ENCODE assay signal across 9 cellular contexts in genomic region chr18:33440384-33441043, GRCh38. TPM values are rescaled to one million over a fixed set of nuclear protein-coding genes. Genes with fewer than 3 reads are reported as not detected.
A peak's percentile ranks its signal among the peaks of the same experiment; 100 is the strongest.
DNase-seq lines count a peak whose midpoint lies in the region; ATAC-seq and TF ChIP-seq lines count a peak whose summit lies in the region.
"Had no signal": no experiment of that assay in that cellular context is flagged by ENCODE, and none has a peak within 500 bp of the region (broad histone marks: within the 10 kb centered on the region; RNA-seq: fewer than 3 reads in every experiment).

TSS of gene CCDC178 (minus strand) at chr18:33440721. CDS start at chr18:33412088, 28,633 bp downstream.

- TF ChIP-seq CTCF in body of pancreas (IDR thresholded peaks at IDR 0.05) (peak in 2 of 7 experiments; percentile 3 to 12), kidney epithelial cell (IDR thresholded peaks at IDR 0.05; ENCODE audit: insufficient read depth, low read length, poor library complexity, severe bottlenecking) (no peak), testis (IDR thresholded peaks at IDR 0.05) (no peak)

- intact Hi-C loops in body of pancreas (cut with DNase I) = no loop called here
- intact Hi-C loops in testis (cut with DNase I; ENCODE audit: low total_unique reads) = no loop called here

- H3K27ac ChIP-seq in body of pancreas (peak within 1 kb of the TSS in 3 of 4 donors; percentile 11 to 50 (median 25)), testis (peak within 1 kb of the TSS in 1 of 2 donors; percentile 66)

- ATAC-seq in body of pancreas (peak; percentile 77), GM21529 (IDR thresholded peaks at IDR 0.05; ENCODE audit: unreplicated experiment) (no peak), GM18520 (IDR thresholded peaks at IDR 0.05; ENCODE audit: unreplicated experiment) (no peak)

- H3K4me1 ChIP-seq in body of pancreas (peaks cover 6% of the 10 kb centered on the region), testis (no peaks in the 10 kb centered on the region)

- H3K36me3 ChIP-seq in body of pancreas (replicated peaks in 1 of 2; ENCODE audit: insufficient read depth in 1 of 2, low read depth in 2 of 2) (no peaks in the 10 kb centered on the region), kidney epithelial cell (ENCODE audit: control insufficient read depth, insufficient read depth, low read length) (no peaks in the 10 kb centered on the region), testis (ENCODE audit: low read depth, missing control alignments) (no peaks in the 10 kb centered on the region)

- peak; percentile 43 for DNase-seq in NCI-H128 (lab: John Stamatoyannopoulos, UW; ENCODE audit: unreplicated experiment)
- DNase-seq in body of pancreas = peak; percentile 22 to 56 (median 32)
- no peak for DNase-seq in kidney epithelial cell (ENCODE audit: low read depth)
- DNase-seq in testis = peak; percentile 46
- DNase-seq in stimulated activated CD4-positive, alpha-beta T cell treated with anti-CD3 and anti-CD28 coated beads, Interleukin-2, amount 100 ng/mL, for 24 hours = no peak
- no peak for DNase-seq in SIG-M5 (lab: John Stamatoyannopoulos, UW)

- TF ChIP-seq POLR2A in body of pancreas (IDR thresholded peaks at IDR 0.05) = no peak
- no peak for TF ChIP-seq POLR2A in testis (IDR thresholded peaks at IDR 0.05)

- H3K4me3 ChIP-seq in body of pancreas = peak within 1 kb of the TSS in 1 of 2 donors; percentile 33
- H3K4me3 ChIP-seq in kidney epithelial cell (ENCODE audit: low read depth, low read length) = peak within 1 kb of the TSS; percentile 52
- peak within 1 kb of the TSS; percentile 53 to 60 for H3K4me3 ChIP-seq in testis

- WGBS in body of pancreas, 2 donors = 4 to 8% methylated on average over 30 to 48 of the region's 69 CpGs
- 2 to 3% methylated on average over 25 to 44 of the region's 69 CpGs for WGBS in testis, 2 donors

- H3K9me3 ChIP-seq in body of pancreas = no peaks in the 10 kb centered on the region
- no peaks in the 10 kb centered on the region for H3K9me3 ChIP-seq in testis

- H3K27me3 ChIP-seq in body of pancreas (no peaks in the 10 kb centered on the region), kidney epithelial cell (ENCODE audit: control insufficient read depth, insufficient read depth, low read length) (no peaks in the 10 kb centered on the region), testis (no peaks in the 10 kb centered on the region)

RNA-seq across cellular contexts. Expression of gene CCDC178, which starts in this region (rescaled TPM):
- total RNA-seq in body of pancreas (1 to 10 TPM in 1 of 2 donors, under 1 TPM in 1; 0.33 to 9.9 TPM), kidney epithelial cell (0.08 TPM in 1 of 2 replicates, not detected in the other), testis (10 to 100 TPM; 10.2 to 17.5 TPM)
- 8.6 TPM for polyA plus RNA-seq in testis (ENCODE audit: insufficient read depth, low read depth, low replicate concordance)
- polyA plus RNA-seq: IgD-negative memory B cell had no signal

Comparison
In these comparisons a context has a peak if more than half of its experiments do, and no peak if none do; other contexts are left out.
1. DNase-seq: peak in NCI-H128 (single experiment), body of pancreas (4 of 4) and testis (single experiment); none in kidney epithelial cell (single experiment), stimulated activated CD4-positive, alpha-beta T cell treated with anti-CD3 and anti-CD28 coated beads, Interleukin-2, amount 100 ng/mL, for 24 hours (0 of 2) and SIG-M5 (single experiment).